Comparison of ENCODE assay signal across 1 cellular context in the genomic region with DNA sequence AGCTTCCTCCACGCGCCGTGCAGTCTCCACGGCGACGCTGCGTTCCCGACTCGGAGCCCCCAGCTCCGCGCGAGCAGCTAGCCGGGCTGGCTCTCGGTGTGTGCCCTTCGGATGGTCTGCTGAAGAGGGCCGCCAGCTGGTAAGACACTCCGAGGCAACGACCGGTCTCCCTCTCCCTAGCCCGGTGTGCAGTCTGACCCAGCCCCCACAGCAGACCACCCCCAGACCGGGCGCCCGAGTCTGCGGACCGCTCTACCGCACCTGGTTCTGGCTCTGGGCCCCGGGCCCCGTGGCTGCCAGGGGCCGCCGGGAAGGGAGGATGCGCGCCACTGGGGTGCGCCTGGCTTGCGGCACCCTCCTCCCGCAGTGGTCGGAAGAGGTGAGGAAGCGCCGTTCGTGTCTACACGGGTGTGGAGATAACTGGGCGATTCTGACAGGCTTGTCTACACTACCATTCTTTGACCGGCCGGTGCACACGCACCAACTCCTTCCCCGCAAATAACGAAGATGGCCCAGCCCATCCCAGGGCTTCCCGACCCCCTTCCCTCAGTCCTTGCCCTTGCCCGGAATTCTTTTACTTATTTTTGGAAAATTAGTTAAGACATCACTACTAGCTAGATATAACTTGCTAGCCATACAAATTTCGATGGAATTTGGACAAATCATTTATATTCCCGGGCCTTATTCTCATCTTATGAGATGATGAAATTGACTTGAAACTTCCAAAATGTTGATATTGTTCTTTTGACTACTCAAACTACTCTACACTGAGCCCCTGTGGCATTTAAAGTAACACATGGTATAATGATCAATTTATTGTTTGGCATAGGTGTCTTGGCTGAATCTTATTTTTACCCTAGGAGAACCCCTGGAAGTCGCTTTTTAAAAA.
TF ChIP-seq lines count a peak whose summit lies in the region.

No MANE protein-coding gene starts in this region.

TF ChIP-seq in K562, 482 proteins besides CTCF, POLR2A, EP300 and RAD21 (continued from another document and continues in another):
- TF ChIP-seq, protein P1, sequence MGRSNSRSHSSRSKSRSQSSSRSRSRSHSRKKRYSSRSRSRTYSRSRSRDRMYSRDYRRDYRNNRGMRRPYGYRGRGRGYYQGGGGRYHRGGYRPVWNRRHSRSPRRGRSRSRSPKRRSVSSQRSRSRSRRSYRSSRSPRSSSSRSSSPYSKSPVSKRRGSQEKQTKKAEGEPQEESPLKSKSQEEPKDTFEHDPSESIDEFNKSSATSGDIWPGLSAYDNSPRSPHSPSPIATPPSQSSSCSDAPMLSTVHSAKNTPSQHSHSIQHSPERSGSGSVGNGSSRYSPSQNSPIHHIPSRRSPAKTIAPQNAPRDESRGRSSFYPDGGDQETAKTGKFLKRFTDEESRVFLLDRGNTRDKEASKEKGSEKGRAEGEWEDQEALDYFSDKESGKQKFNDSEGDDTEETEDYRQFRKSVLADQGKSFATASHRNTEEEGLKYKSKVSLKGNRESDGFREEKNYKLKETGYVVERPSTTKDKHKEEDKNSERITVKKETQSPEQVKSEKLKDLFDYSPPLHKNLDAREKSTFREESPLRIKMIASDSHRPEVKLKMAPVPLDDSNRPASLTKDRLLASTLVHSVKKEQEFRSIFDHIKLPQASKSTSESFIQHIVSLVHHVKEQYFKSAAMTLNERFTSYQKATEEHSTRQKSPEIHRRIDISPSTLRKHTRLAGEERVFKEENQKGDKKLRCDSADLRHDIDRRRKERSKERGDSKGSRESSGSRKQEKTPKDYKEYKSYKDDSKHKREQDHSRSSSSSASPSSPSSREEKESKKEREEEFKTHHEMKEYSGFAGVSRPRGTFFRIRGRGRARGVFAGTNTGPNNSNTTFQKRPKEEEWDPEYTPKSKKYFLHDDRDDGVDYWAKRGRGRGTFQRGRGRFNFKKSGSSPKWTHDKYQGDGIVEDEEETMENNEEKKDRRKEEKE (IDR thresholded peaks at IDR 0.05; ENCODE audit: borderline replicate concordance in 1 of 2, control insufficient read depth in 1 of 2, low read depth in 2 of 2, low read length in 1 of 2) = no peak
- TF ChIP-seq ZFPM2 (CRISPR knock-in tag; IDR thresholded peaks at IDR 0.05) (0 out of 2 replicates have a peak, but pooled peaks have one; percentile 85), SRSF9 (IDR thresholded peaks at IDR 0.05; ENCODE audit: borderline replicate concordance, low read depth, low read length) (no peak), KLF10 (CRISPR knock-in tag; IDR thresholded peaks at IDR 0.05) (no peak), IFI16 (CRISPR knock-in tag; IDR thresholded peaks at IDR 0.05) (no peak), RBM15 (IDR thresholded peaks at IDR 0.05; ENCODE audit: insufficient read depth, low read length) (no peak), POLR3A (IDR thresholded peaks at IDR 0.05; ENCODE audit: borderline replicate concordance, extremely low read depth, insufficient read depth, insufficient read length) (no peak), KDM5B (IDR thresholded peaks at IDR 0.05; ENCODE audit: insufficient replicate concordance, low read depth, low read length) (peak; percentile 67), ZC3H11A (IDR thresholded peaks at IDR 0.05; ENCODE audit: low read depth, low read length) (peak; percentile 57; the same call in 1 of the 2 replicates), NCOR1 (IDR thresholded peaks at IDR 0.05) (no peak), SETDB1 (IDR thresholded peaks at IDR 0.05; ENCODE audit: low read length) (no peak), TOE1 (IDR thresholded peaks at IDR 0.05; ENCODE audit: borderline replicate concordance) (peak; percentile 52; the same call in 1 of the 2 replicates), TOE1 (CRISPR knock-in tag; IDR thresholded peaks at IDR 0.05; ENCODE audit: borderline replicate concordance, low read depth) (0 out of 2 replicates have a peak, but pooled peaks have one; percentile 30), ZNF146 (CRISPR knock-in tag; IDR thresholded peaks at IDR 0.05; ENCODE audit: unreplicated experiment) (no peak), CBFB (CRISPR knock-in tag; IDR thresholded peaks at IDR 0.05) (peak; percentile 88), FOXA3 (CRISPR knock-in tag; conservative IDR thresholded peaks at IDR 0.05 in 1 of 2, IDR thresholded peaks at IDR 0.05 in 1 of 2) (no peak; a peak in 1 of 4 replicates), BACH1 (tag; IDR thresholded peaks at IDR 0.05) (no peak), ZNF764 (CRISPR knock-in tag; IDR thresholded peaks at IDR 0.05; ENCODE audit: low read depth) (no peak), ZC3H8 (IDR thresholded peaks at IDR 0.05) (no peak), FIP1L1 (IDR thresholded peaks at IDR 0.05; ENCODE audit: low read depth, low read length, poor library complexity, severe bottlenecking) (no peak), TEAD1 (CRISPR knock-in tag; IDR thresholded peaks at IDR 0.05) (peak in 1 of 2 experiments; percentile 61; a peak in 1 of 4 replicates), ZNF780A (CRISPR knock-in tag; IDR thresholded peaks at IDR 0.05) (no peak), ZNF3 (CRISPR knock-in tag; IDR thresholded peaks at IDR 0.05) (no peak), ZSCAN29 (IDR thresholded peaks at IDR 0.05) (peak; percentile 100), ZNF583 (CRISPR knock-in tag; IDR thresholded peaks at IDR 0.05) (no peak), RUNX1 (IDR thresholded peaks at IDR 0.05; ENCODE audit: low read depth) (no peak), MEF2D (tag; conservative IDR thresholded peaks at IDR 0.05; ENCODE audit: low read depth) (no peak), ZBED1 (IDR thresholded peaks at IDR 0.05) (no peak)
- TF ChIP-seq, protein P2, sequence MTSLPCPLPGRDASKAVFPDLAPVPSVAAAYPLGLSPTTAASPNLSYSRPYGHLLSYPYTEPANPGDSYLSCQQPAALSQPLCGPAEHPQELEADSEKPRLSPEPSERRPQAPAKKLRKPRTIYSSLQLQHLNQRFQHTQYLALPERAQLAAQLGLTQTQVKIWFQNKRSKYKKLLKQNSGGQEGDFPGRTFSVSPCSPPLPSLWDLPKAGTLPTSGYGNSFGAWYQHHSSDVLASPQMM (CRISPR knock-in tag; IDR thresholded peaks at IDR 0.05) = no peak
- TF ChIP-seq, protein P3, sequence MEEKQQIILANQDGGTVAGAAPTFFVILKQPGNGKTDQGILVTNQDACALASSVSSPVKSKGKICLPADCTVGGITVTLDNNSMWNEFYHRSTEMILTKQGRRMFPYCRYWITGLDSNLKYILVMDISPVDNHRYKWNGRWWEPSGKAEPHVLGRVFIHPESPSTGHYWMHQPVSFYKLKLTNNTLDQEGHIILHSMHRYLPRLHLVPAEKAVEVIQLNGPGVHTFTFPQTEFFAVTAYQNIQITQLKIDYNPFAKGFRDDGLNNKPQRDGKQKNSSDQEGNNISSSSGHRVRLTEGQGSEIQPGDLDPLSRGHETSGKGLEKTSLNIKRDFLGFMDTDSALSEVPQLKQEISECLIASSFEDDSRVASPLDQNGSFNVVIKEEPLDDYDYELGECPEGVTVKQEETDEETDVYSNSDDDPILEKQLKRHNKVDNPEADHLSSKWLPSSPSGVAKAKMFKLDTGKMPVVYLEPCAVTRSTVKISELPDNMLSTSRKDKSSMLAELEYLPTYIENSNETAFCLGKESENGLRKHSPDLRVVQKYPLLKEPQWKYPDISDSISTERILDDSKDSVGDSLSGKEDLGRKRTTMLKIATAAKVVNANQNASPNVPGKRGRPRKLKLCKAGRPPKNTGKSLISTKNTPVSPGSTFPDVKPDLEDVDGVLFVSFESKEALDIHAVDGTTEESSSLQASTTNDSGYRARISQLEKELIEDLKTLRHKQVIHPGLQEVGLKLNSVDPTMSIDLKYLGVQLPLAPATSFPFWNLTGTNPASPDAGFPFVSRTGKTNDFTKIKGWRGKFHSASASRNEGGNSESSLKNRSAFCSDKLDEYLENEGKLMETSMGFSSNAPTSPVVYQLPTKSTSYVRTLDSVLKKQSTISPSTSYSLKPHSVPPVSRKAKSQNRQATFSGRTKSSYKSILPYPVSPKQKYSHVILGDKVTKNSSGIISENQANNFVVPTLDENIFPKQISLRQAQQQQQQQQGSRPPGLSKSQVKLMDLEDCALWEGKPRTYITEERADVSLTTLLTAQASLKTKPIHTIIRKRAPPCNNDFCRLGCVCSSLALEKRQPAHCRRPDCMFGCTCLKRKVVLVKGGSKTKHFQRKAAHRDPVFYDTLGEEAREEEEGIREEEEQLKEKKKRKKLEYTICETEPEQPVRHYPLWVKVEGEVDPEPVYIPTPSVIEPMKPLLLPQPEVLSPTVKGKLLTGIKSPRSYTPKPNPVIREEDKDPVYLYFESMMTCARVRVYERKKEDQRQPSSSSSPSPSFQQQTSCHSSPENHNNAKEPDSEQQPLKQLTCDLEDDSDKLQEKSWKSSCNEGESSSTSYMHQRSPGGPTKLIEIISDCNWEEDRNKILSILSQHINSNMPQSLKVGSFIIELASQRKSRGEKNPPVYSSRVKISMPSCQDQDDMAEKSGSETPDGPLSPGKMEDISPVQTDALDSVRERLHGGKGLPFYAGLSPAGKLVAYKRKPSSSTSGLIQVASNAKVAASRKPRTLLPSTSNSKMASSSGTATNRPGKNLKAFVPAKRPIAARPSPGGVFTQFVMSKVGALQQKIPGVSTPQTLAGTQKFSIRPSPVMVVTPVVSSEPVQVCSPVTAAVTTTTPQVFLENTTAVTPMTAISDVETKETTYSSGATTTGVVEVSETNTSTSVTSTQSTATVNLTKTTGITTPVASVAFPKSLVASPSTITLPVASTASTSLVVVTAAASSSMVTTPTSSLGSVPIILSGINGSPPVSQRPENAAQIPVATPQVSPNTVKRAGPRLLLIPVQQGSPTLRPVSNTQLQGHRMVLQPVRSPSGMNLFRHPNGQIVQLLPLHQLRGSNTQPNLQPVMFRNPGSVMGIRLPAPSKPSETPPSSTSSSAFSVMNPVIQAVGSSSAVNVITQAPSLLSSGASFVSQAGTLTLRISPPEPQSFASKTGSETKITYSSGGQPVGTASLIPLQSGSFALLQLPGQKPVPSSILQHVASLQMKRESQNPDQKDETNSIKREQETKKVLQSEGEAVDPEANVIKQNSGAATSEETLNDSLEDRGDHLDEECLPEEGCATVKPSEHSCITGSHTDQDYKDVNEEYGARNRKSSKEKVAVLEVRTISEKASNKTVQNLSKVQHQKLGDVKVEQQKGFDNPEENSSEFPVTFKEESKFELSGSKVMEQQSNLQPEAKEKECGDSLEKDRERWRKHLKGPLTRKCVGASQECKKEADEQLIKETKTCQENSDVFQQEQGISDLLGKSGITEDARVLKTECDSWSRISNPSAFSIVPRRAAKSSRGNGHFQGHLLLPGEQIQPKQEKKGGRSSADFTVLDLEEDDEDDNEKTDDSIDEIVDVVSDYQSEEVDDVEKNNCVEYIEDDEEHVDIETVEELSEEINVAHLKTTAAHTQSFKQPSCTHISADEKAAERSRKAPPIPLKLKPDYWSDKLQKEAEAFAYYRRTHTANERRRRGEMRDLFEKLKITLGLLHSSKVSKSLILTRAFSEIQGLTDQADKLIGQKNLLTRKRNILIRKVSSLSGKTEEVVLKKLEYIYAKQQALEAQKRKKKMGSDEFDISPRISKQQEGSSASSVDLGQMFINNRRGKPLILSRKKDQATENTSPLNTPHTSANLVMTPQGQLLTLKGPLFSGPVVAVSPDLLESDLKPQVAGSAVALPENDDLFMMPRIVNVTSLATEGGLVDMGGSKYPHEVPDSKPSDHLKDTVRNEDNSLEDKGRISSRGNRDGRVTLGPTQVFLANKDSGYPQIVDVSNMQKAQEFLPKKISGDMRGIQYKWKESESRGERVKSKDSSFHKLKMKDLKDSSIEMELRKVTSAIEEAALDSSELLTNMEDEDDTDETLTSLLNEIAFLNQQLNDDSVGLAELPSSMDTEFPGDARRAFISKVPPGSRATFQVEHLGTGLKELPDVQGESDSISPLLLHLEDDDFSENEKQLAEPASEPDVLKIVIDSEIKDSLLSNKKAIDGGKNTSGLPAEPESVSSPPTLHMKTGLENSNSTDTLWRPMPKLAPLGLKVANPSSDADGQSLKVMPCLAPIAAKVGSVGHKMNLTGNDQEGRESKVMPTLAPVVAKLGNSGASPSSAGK (IDR thresholded peaks at IDR 0.05) = no peak; the same call in 1 of the 2 replicates
- TF ChIP-seq, protein P4, sequence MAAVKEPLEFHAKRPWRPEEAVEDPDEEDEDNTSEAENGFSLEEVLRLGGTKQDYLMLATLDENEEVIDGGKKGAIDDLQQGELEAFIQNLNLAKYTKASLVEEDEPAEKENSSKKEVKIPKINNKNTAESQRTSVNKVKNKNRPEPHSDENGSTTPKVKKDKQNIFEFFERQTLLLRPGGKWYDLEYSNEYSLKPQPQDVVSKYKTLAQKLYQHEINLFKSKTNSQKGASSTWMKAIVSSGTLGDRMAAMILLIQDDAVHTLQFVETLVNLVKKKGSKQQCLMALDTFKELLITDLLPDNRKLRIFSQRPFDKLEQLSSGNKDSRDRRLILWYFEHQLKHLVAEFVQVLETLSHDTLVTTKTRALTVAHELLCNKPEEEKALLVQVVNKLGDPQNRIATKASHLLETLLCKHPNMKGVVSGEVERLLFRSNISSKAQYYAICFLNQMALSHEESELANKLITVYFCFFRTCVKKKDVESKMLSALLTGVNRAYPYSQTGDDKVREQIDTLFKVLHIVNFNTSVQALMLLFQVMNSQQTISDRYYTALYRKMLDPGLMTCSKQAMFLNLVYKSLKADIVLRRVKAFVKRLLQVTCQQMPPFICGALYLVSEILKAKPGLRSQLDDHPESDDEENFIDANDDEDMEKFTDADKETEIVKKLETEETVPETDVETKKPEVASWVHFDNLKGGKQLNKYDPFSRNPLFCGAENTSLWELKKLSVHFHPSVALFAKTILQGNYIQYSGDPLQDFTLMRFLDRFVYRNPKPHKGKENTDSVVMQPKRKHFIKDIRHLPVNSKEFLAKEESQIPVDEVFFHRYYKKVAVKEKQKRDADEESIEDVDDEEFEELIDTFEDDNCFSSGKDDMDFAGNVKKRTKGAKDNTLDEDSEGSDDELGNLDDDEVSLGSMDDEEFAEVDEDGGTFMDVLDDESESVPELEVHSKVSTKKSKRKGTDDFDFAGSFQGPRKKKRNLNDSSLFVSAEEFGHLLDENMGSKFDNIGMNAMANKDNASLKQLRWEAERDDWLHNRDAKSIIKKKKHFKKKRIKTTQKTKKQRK (IDR thresholded peaks at IDR 0.05; ENCODE audit: borderline replicate concordance, low read depth, low read length) = no peak
- TF ChIP-seq, protein P5, sequence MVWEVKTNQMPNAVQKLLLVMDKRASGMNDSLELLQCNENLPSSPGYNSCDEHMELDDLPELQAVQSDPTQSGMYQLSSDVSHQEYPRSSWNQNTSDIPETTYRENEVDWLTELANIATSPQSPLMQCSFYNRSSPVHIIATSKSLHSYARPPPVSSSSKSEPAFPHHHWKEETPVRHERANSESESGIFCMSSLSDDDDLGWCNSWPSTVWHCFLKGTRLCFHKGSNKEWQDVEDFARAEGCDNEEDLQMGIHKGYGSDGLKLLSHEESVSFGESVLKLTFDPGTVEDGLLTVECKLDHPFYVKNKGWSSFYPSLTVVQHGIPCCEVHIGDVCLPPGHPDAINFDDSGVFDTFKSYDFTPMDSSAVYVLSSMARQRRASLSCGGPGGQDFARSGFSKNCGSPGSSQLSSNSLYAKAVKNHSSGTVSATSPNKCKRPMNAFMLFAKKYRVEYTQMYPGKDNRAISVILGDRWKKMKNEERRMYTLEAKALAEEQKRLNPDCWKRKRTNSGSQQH (CRISPR knock-in tag; IDR thresholded peaks at IDR 0.05) = no peak
